ENCODE assay signal across 8 cellular contexts in genomic region chr12:122951979-122952892, GRCh38. TPM values are rescaled to one million over a fixed set of nuclear protein-coding genes. Genes with fewer than 3 reads are reported as not detected.
DNase-seq lines count a peak whose midpoint lies in the region; ATAC-seq and TF ChIP-seq lines count a peak whose summit lies in the region.

No MANE protein-coding gene starts in this region.

- H3K4me3 ChIP-seq in ascending aorta = no peak overlapping the region
- no peak overlapping the region for H3K4me3 ChIP-seq in smooth muscle cell

- DNase-seq in D341Med (ENCODE audit: low spot score) = peak; percentile 90
- peak; percentile 84 for DNase-seq in NAMALWA (ENCODE audit: low spot score)
- peak; percentile 34 to 64 (median 57) for DNase-seq in T-helper 2 cell
- peak in 1 of 2 donors; percentile 87 for DNase-seq in ascending aorta (ENCODE audit: low spot score in 2 of 2)
- peak; percentile 62 to 68 for DNase-seq in hippocampal formation (lab: John Stamatoyannopoulos, UW)
- DNase-seq in smooth muscle cell (lab: John Stamatoyannopoulos, UW; ENCODE audit: unreplicated experiment) = peak; percentile 12

- TF ChIP-seq CTCF in ascending aorta (IDR thresholded peaks at IDR 0.05) = peak; percentile 83 to 93 (median 89)
- peak; percentile 83 for TF ChIP-seq CTCF in smooth muscle cell (IDR thresholded peaks at IDR 0.05; ENCODE audit: borderline replicate concordance, insufficient read depth, poor library complexity, severe bottlenecking)

- H3K27me3 ChIP-seq in ascending aorta (no peaks in the 10 kb centered on the region), smooth muscle cell (ENCODE audit: low read depth) (no peaks in the 10 kb centered on the region)

- intact Hi-C loops in ascending aorta (cut with DNase I) = loop anchor here (1.0 to 10.0 kb wide), 3 partner anchors 92 to 317 kb away; no protein-coding TSS in a partner anchor

- no peak overlapping the region for H2AFZ ChIP-seq in smooth muscle cell (ENCODE audit: low read depth)

- H3K36me3 ChIP-seq in ascending aorta (no peaks in the 10 kb centered on the region), smooth muscle cell (ENCODE audit: low read depth) (no peaks in the 10 kb centered on the region)

- no peaks in the 10 kb centered on the region for H3K79me2 ChIP-seq in smooth muscle cell (ENCODE audit: low read depth)

- H4K20me1 ChIP-seq in smooth muscle cell (ENCODE audit: low read depth) = peaks cover 5% of the 10 kb centered on the region

- no peaks in the 10 kb centered on the region for H3K9me3 ChIP-seq in ascending aorta
- no peaks in the 10 kb centered on the region for H3K9me3 ChIP-seq in smooth muscle cell (replicated peaks; ENCODE audit: low read depth)

- no peak overlapping the region for H3K4me2 ChIP-seq in smooth muscle cell

- H3K4me1 ChIP-seq in ascending aorta (peaks cover 0 to 3% of the 10 kb centered on the region in 2 donors), smooth muscle cell (ENCODE audit: low read depth) (peaks cover 3% of the 10 kb centered on the region)

- ATAC-seq in GM21576 (IDR thresholded peaks at IDR 0.05; ENCODE audit: unreplicated experiment) (peak; percentile 60), GM21367 (IDR thresholded peaks at IDR 0.05; ENCODE audit: unreplicated experiment) (no peak)

- WGBS in smooth muscle cell (ENCODE audit: low lambda C conversion rate) = 64% methylated on average over 12 of the region's 12 CpGs

- no peak overlapping the region for H3K27ac ChIP-seq in ascending aorta
- no peak overlapping the region for H3K27ac ChIP-seq in smooth muscle cell (ENCODE audit: low read depth)

- H3K9ac ChIP-seq in smooth muscle cell (ENCODE audit: low read depth) = no peak overlapping the region

- no peaks in the 10 kb centered on the region for H3F3A ChIP-seq in smooth muscle cell (ENCODE audit: low read depth)

RNA-seq across cellular contexts. Expression of gene ABCB9, which starts 14.0 kb away (rescaled TPM):
- total RNA-seq in ascending aorta (19.6 TPM), smooth muscle cell (4.4 and 8.2 TPM in 2 replicates)
- 7.4 and 8.0 TPM in 2 replicates for polyA plus RNA-seq in smooth muscle cell

RNA-seq across cellular contexts. Expression of gene OGFOD2, which starts 22.8 kb away (rescaled TPM):
- total RNA-seq in ascending aorta (19.6 TPM), smooth muscle cell (9.7 and 14.2 TPM in 2 replicates)
- 15.8 and 22.3 TPM in 2 replicates for polyA plus RNA-seq in smooth muscle cell

RNA-seq across cellular contexts. Expression of gene ARL6IP4, which starts 28.2 kb away (rescaled TPM):
- 197 TPM for total RNA-seq in ascending aorta
- 47.9 and 89.3 TPM in 2 replicates for total RNA-seq in smooth muscle cell
- polyA plus RNA-seq in smooth muscle cell = 275 and 290 TPM in 2 replicates

RNA-seq across cellular contexts. Expression of gene VPS37B, which starts 56.3 kb away (rescaled TPM):
- total RNA-seq in ascending aorta (31.8 TPM), smooth muscle cell (14.8 and 20.4 TPM in 2 replicates)
- polyA plus RNA-seq in smooth muscle cell = 25.3 and 37.9 TPM in 2 replicates
